ENCODE assay signal across 1 cellular context in genomic region chr10:102869290-102870198, GRCh38.
TF ChIP-seq lines count a peak whose summit lies in the region.

TSS of gene AS3MT (plus strand) at chr10:102869470. CDS start at chr10:102869593, 123 bp downstream.

TF ChIP-seq in HepG2, 621 proteins besides CTCF, POLR2A, EP300 and RAD21 (continued from another document and continues in another):
- TF ChIP-seq, protein P1, sequence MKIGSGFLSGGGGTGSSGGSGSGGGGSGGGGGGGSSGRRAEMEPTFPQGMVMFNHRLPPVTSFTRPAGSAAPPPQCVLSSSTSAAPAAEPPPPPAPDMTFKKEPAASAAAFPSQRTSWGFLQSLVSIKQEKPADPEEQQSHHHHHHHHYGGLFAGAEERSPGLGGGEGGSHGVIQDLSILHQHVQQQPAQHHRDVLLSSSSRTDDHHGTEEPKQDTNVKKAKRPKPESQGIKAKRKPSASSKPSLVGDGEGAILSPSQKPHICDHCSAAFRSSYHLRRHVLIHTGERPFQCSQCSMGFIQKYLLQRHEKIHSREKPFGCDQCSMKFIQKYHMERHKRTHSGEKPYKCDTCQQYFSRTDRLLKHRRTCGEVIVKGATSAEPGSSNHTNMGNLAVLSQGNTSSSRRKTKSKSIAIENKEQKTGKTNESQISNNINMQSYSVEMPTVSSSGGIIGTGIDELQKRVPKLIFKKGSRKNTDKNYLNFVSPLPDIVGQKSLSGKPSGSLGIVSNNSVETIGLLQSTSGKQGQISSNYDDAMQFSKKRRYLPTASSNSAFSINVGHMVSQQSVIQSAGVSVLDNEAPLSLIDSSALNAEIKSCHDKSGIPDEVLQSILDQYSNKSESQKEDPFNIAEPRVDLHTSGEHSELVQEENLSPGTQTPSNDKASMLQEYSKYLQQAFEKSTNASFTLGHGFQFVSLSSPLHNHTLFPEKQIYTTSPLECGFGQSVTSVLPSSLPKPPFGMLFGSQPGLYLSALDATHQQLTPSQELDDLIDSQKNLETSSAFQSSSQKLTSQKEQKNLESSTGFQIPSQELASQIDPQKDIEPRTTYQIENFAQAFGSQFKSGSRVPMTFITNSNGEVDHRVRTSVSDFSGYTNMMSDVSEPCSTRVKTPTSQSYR (CRISPR knock-in tag; IDR thresholded peaks at IDR 0.05; ENCODE audit: borderline replicate concordance), result peak; percentile 6; the same call in 1 of the 2 replicates
- TF ChIP-seq ZFP1 (CRISPR knock-in tag; IDR thresholded peaks at IDR 0.05) (no peak), THAP11 (CRISPR knock-in tag; IDR thresholded peaks at IDR 0.05) (0 out of 2 replicates have a peak, but pooled peaks have one; percentile 19), ZNF160 (CRISPR knock-in tag; IDR thresholded peaks at IDR 0.05) (no peak), ZNF720 (CRISPR knock-in tag; IDR thresholded peaks at IDR 0.05) (no peak), NBN (conservative IDR thresholded peaks at IDR 0.05) (no peak), FOXK1 (CRISPR knock-in tag; IDR thresholded peaks at IDR 0.05; ENCODE audit: borderline replicate concordance, low read depth) (no peak), IKZF4 (CRISPR knock-in tag; IDR thresholded peaks at IDR 0.05; ENCODE audit: borderline replicate concordance, low read depth, not compliant biosample characterization) (no peak), TIGD3 (CRISPR knock-in tag; IDR thresholded peaks at IDR 0.05; ENCODE audit: borderline replicate concordance) (no peak), CHD4 (IDR thresholded peaks at IDR 0.05; ENCODE audit: borderline replicate concordance, low read length) (no peak), SP140L (CRISPR knock-in tag; IDR thresholded peaks at IDR 0.05; ENCODE audit: borderline replicate concordance) (no peak), ZNF142 (CRISPR knock-in tag; IDR thresholded peaks at IDR 0.05) (peak; percentile 45; the same call in 1 of the 2 replicates), ZNF136 (CRISPR knock-in tag; IDR thresholded peaks at IDR 0.05; ENCODE audit: low read depth) (no peak), ZBTB33 (CRISPR knock-in tag; IDR thresholded peaks at IDR 0.05) (no peak), ZNF616 (CRISPR knock-in tag; IDR thresholded peaks at IDR 0.05; ENCODE audit: low read depth) (0 out of 2 replicates have a peak, but pooled peaks have one; percentile 39), RAD51 (IDR thresholded peaks at IDR 0.05; ENCODE audit: borderline replicate concordance) (no peak), ZFP36L2 (CRISPR knock-in tag; IDR thresholded peaks at IDR 0.05) (no peak), IKZF1 (IDR thresholded peaks at IDR 0.05) (no peak), TBX3 (IDR thresholded peaks at IDR 0.05; ENCODE audit: borderline replicate concordance) (no peak), GTF3A (CRISPR knock-in tag; conservative IDR thresholded peaks at IDR 0.05) (peak; percentile 12; the same call in 1 of the 2 replicates), HDAC1 (CRISPR knock-in tag; IDR thresholded peaks at IDR 0.05) (no peak), NFIB (CRISPR knock-in tag; IDR thresholded peaks at IDR 0.05; ENCODE audit: borderline replicate concordance) (no peak), GABPA (IDR thresholded peaks at IDR 0.05; ENCODE audit: low read depth, low read length) (no peak), GABPA (CRISPR knock-in tag; IDR thresholded peaks at IDR 0.05; ENCODE audit: low read depth) (no peak), TAF15 (IDR thresholded peaks at IDR 0.05; ENCODE audit: low read depth, low read length, poor library complexity, severe bottlenecking) (no peak), RARA (CRISPR knock-in tag; IDR thresholded peaks at IDR 0.05) (no peak; the same call in 1 of the 2 replicates), U2AF1 (optimal IDR thresholded peaks at IDR 0.05; ENCODE audit: low read depth, low read length) (no peak), ZSCAN12 (CRISPR knock-in tag; IDR thresholded peaks at IDR 0.05) (no peak), TEAD3 (CRISPR knock-in tag; optimal IDR thresholded peaks at IDR 0.05; ENCODE audit: borderline replicate concordance) (peak; percentile 23), DNMT1 (CRISPR knock-in tag; IDR thresholded peaks at IDR 0.05) (no peak), TCF7L2 (IDR thresholded peaks at IDR 0.05; ENCODE audit: low read depth, low read length) (no peak), KLF6 (CRISPR knock-in tag; IDR thresholded peaks at IDR 0.05) (peak; percentile 56; the same call in 1 of the 2 replicates), ZBTB20 (CRISPR knock-in tag; IDR thresholded peaks at IDR 0.05; ENCODE audit: borderline replicate concordance, low read depth) (peak; percentile 27; the same call in 1 of the 2 replicates), HDAC6 (IDR thresholded peaks at IDR 0.05; ENCODE audit: low read depth, low read length) (no peak), ZNF788 (CRISPR knock-in tag; IDR thresholded peaks at IDR 0.05; ENCODE audit: borderline replicate concordance) (no peak; the same call in 1 of the 2 replicates), TOE1 (CRISPR knock-in tag; IDR thresholded peaks at IDR 0.05) (no peak), FLYWCH1 (CRISPR knock-in tag; IDR thresholded peaks at IDR 0.05) (no peak), ZNF256 (CRISPR knock-in tag; conservative IDR thresholded peaks at IDR 0.05) (peak; percentile 64; the same call in 1 of the 2 replicates), ZSCAN30 (CRISPR knock-in tag; IDR thresholded peaks at IDR 0.05) (0 out of 2 replicates have a peak, but pooled peaks have one; percentile 42)
- TF ChIP-seq, protein P2, sequence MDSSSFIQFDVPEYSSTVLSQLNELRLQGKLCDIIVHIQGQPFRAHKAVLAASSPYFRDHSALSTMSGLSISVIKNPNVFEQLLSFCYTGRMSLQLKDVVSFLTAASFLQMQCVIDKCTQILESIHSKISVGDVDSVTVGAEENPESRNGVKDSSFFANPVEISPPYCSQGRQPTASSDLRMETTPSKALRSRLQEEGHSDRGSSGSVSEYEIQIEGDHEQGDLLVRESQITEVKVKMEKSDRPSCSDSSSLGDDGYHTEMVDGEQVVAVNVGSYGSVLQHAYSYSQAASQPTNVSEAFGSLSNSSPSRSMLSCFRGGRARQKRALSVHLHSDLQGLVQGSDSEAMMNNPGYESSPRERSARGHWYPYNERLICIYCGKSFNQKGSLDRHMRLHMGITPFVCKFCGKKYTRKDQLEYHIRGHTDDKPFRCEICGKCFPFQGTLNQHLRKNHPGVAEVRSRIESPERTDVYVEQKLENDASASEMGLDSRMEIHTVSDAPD (CRISPR knock-in tag; IDR thresholded peaks at IDR 0.05), result 0 out of 2 replicates have a peak, but pooled peaks have one; percentile 42
- TF ChIP-seq, protein P3, sequence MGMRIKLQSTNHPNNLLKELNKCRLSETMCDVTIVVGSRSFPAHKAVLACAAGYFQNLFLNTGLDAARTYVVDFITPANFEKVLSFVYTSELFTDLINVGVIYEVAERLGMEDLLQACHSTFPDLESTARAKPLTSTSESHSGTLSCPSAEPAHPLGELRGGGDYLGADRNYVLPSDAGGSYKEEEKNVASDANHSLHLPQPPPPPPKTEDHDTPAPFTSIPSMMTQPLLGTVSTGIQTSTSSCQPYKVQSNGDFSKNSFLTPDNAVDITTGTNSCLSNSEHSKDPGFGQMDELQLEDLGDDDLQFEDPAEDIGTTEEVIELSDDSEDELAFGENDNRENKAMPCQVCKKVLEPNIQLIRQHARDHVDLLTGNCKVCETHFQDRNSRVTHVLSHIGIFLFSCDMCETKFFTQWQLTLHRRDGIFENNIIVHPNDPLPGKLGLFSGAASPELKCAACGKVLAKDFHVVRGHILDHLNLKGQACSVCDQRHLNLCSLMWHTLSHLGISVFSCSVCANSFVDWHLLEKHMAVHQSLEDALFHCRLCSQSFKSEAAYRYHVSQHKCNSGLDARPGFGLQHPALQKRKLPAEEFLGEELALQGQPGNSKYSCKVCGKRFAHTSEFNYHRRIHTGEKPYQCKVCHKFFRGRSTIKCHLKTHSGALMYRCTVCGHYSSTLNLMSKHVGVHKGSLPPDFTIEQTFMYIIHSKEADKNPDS (CRISPR knock-in tag; IDR thresholded peaks at IDR 0.05), result no peak
- TF ChIP-seq, protein P4, sequence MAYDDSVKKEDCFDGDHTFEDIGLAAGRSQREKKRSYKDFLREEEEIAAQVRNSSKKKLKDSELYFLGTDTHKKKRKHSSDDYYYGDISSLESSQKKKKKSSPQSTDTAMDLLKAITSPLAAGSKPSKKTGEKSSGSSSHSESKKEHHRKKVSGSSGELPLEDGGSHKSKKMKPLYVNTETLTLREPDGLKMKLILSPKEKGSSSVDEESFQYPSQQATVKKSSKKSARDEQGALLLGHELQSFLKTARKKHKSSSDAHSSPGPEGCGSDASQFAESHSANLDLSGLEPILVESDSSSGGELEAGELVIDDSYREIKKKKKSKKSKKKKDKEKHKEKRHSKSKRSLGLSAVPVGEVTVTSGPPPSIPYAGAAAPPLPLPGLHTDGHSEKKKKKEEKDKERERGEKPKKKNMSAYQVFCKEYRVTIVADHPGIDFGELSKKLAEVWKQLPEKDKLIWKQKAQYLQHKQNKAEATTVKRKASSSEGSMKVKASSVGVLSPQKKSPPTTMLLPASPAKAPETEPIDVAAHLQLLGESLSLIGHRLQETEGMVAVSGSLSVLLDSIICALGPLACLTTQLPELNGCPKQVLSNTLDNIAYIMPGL (CRISPR knock-in tag; IDR thresholded peaks at IDR 0.05; ENCODE audit: borderline replicate concordance in 1 of 2, low read depth in 1 of 2), result peak; percentile 9 to 81; a peak in 2 of 4 replicates
- TF ChIP-seq, protein P5, sequence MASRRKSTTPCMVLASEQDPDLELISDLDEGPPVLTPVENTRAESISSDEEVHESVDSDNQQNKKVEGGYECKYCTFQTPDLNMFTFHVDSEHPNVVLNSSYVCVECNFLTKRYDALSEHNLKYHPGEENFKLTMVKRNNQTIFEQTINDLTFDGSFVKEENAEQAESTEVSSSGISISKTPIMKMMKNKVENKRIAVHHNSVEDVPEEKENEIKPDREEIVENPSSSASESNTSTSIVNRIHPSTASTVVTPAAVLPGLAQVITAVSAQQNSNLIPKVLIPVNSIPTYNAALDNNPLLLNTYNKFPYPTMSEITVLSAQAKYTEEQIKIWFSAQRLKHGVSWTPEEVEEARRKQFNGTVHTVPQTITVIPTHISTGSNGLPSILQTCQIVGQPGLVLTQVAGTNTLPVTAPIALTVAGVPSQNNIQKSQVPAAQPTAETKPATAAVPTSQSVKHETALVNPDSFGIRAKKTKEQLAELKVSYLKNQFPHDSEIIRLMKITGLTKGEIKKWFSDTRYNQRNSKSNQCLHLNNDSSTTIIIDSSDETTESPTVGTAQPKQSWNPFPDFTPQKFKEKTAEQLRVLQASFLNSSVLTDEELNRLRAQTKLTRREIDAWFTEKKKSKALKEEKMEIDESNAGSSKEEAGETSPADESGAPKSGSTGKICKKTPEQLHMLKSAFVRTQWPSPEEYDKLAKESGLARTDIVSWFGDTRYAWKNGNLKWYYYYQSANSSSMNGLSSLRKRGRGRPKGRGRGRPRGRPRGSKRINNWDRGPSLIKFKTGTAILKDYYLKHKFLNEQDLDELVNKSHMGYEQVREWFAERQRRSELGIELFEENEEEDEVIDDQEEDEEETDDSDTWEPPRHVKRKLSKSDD (CRISPR knock-in tag; IDR thresholded peaks at IDR 0.05; ENCODE audit: low read depth), result 0 out of 2 replicates have a peak, but pooled peaks have one; percentile 29
